27 cellular contexts compared by ENCODE assay signal in the genomic region with DNA sequence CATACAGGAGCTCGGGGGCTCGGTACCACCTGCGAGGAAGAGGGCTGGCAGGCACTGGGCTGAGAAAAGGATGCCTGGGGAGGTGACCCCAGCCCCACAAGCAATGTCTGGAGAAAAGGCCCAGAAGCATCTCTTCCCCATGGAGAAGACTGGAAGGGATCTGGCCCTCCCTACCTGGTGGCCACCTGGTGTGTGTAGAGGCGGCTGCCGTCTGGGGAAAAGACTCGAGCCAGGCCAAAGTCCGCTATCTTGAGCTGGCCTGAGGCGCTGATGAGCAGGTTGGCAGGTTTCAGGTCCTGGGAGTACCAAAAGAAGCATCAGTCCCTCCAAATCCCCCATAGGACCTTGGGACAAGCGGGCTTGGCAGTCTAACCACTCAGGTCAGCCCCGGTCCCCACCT. TPM values are rescaled to one million over a fixed set of nuclear protein-coding genes. Genes with fewer than 3 reads are reported as not detected.
DNase-seq lines count a peak whose midpoint lies in the region; ATAC-seq and TF ChIP-seq lines count a peak whose summit lies in the region.
"Had no signal": no experiment of that assay in that cellular context is flagged by ENCODE, and none has a peak within 500 bp of the region (broad histone marks: within the 10 kb centered on the region; RNA-seq: fewer than 3 reads in every experiment).

No MANE protein-coding gene starts in this region.

- H3K4me1 Mint-ChIP-seq in T-helper 17 cell: peaks cover 34% of the 10 kb centered on the region

- no peak for ATAC-seq in T-helper 17 cell
- ATAC-seq in GM18505 (IDR thresholded peaks at IDR 0.05; ENCODE audit: unreplicated experiment): no peak
- no peak for ATAC-seq in HG03280 (IDR thresholded peaks at IDR 0.05; ENCODE audit: unreplicated experiment)
- ATAC-seq: GM12878 had no signal

- peaks cover 11 to 58% (median 31%) of the 10 kb centered on the region in 4 donors for H3K36me3 ChIP-seq in esophagus muscularis mucosa
- no peaks in the 10 kb centered on the region for H3K36me3 ChIP-seq in osteoblast (ENCODE audit: insufficient read depth, low read length)
- H3K36me3 ChIP-seq: BE2C, BLaER1 had no signal

- H3K79me2 ChIP-seq in osteoblast (ENCODE audit: insufficient read depth, low read length): peaks cover 7% of the 10 kb centered on the region

- no peak for TF ChIP-seq POLR2A in esophagus muscularis mucosa (IDR thresholded peaks at IDR 0.05; ENCODE audit: low read depth)
- no peak for TF ChIP-seq POLR2A in GM18505 (IDR thresholded peaks at IDR 0.05; ENCODE audit: borderline replicate concordance, extremely low read depth, insufficient read depth, insufficient read length)

- H3K27me3 ChIP-seq in esophagus muscularis mucosa (no peaks in the 10 kb centered on the region), osteoblast (ENCODE audit: insufficient read depth, low read length) (no peaks in the 10 kb centered on the region)

- no peak overlapping the region for H3K4me3 Mint-ChIP-seq in T-helper 17 cell
- H3K4me3 Mint-ChIP-seq: CD14-positive monocyte; CD4-positive, alpha-beta memory T cell; CD8-positive, alpha-beta memory T cell had no signal

- H4K20me1 ChIP-seq in osteoblast (ENCODE audit: insufficient read depth, low read length): no peaks in the 10 kb centered on the region
- H4K20me1 ChIP-seq: BLaER1 had no signal

- no peak for TF ChIP-seq EP300 in esophagus muscularis mucosa (IDR thresholded peaks at IDR 0.05)

- H3K27ac ChIP-seq in esophagus muscularis mucosa (replicated peaks in 1 of 4): no peak overlapping the region
- no peak overlapping the region for H3K27ac ChIP-seq in osteoblast (ENCODE audit: low read depth, low read length)
- H3K27ac ChIP-seq: BLaER1 had no signal

- no peak overlapping the region for H2AFZ ChIP-seq in osteoblast (ENCODE audit: low read length)

- TF ChIP-seq CTCF in esophagus muscularis mucosa (IDR thresholded peaks at IDR 0.05) (no peak), osteoblast (IDR thresholded peaks at IDR 0.05; ENCODE audit: extremely low read depth, low read depth, low read length) (no peak)

- H3K9me3 ChIP-seq in T-helper 17 cell (ENCODE audit: control insufficient read depth, low read length, poor library complexity, severe bottlenecking) (peaks cover 2% of the 10 kb centered on the region), esophagus muscularis mucosa (no peaks in the 10 kb centered on the region), osteoblast (ENCODE audit: low read depth, low read length) (no peaks in the 10 kb centered on the region)
- H3K9me3 ChIP-seq: BE2C, BLaER1 had no signal

- DNase-seq in T-helper 17 cell: no peak
- DNase-seq in esophagus muscularis mucosa (ENCODE audit: extremely low spot score): peak; percentile 75
- DNase-seq in osteoblast (ENCODE audit: insufficient read length, low spot score, missing footprints): peak; percentile 30
- DNase-seq in NK-92 (lab: John Stamatoyannopoulos, UW; ENCODE audit: unreplicated experiment): no peak
- DNase-seq: 8988T; ACHN; BE2C; C1 segment of cervical spinal cord; CD4-positive, alpha-beta memory T cell; CD4-positive, CD25-positive, alpha-beta regulatory T cell; CD8-positive, alpha-beta memory T cell; COR-L47; DMS 273 treated with DMSO at 0.1 percent for 48 hours; DMS153; DMS53; DMS79; DND-41; EL; GDM1 had no signal

- H3K4me1 ChIP-seq in esophagus muscularis mucosa: peaks cover 5 to 21% (median 18%) of the 10 kb centered on the region in 4 donors
- peaks cover 9% of the 10 kb centered on the region for H3K4me1 ChIP-seq in osteoblast (ENCODE audit: insufficient read depth, low read length)
- H3K4me1 ChIP-seq: BE2C had no signal

- H3K36me3 Mint-ChIP-seq in T-helper 17 cell (ENCODE audit: low read depth): peaks cover 22% of the 10 kb centered on the region

- WGBS in esophagus muscularis mucosa: 93% methylated on average over 10 of the region's 10 CpGs

- no peaks in the 10 kb centered on the region for H3K27me3 Mint-ChIP-seq in T-helper 17 cell

- intact Hi-C loops in esophagus muscularis mucosa (cut with DNase I): loop anchor here (10.0 kb wide), 1 partner anchor 286 kb away; no protein-coding TSS in a partner anchor

- H3K27ac Mint-ChIP-seq in T-helper 17 cell: peak overlapping the region; percentile 71

- H3K4me2 ChIP-seq in osteoblast (ENCODE audit: insufficient read depth, low read length): no peak overlapping the region
- H3K4me2 ChIP-seq: BLaER1 had no signal

- H3K4me3 ChIP-seq in esophagus muscularis mucosa: no peak overlapping the region
- no peak overlapping the region for H3K4me3 ChIP-seq in osteoblast (ENCODE audit: insufficient read depth, low read length)
- H3K4me3 ChIP-seq: BLaER1, GM12878 had no signal

RNA-seq across cellular contexts. Expression of a gene that starts 3.7 kb away (rescaled TPM):
- total RNA-seq in T-helper 17 cell (1 to 10 TPM; 5.0 to 9.1 TPM), esophagus muscularis mucosa (10 to 100 TPM in 1 of 4 donors, 1 to 10 TPM in 3; 5.4 to 11.3 (median 7.4) TPM), osteoblast (6.8 and 9.4 TPM in 2 replicates)

RNA-seq across cellular contexts. Expression of a gene that starts 52.8 kb away (rescaled TPM):
- not detected for total RNA-seq in T-helper 17 cell
- total RNA-seq in esophagus muscularis mucosa: not detected
- total RNA-seq in osteoblast: not detected in 2 replicates
- total RNA-seq: A673; CD4-positive, alpha-beta memory T cell; CD4-positive, CD25-positive, alpha-beta regulatory T cell; CD8-positive, alpha-beta memory T cell; Daoy; G401; GM12878 had no signal

Comparison
In these comparisons a context has a peak if more than half of its experiments do, and no peak if none do; other contexts are left out.
1. DNase-seq: peak in esophagus muscularis mucosa (single experiment) and osteoblast (single experiment); none in T-helper 17 cell (0 of 3) and NK-92 (single experiment).